ENCODE assay signal across 12 cellular contexts in the genomic region with DNA sequence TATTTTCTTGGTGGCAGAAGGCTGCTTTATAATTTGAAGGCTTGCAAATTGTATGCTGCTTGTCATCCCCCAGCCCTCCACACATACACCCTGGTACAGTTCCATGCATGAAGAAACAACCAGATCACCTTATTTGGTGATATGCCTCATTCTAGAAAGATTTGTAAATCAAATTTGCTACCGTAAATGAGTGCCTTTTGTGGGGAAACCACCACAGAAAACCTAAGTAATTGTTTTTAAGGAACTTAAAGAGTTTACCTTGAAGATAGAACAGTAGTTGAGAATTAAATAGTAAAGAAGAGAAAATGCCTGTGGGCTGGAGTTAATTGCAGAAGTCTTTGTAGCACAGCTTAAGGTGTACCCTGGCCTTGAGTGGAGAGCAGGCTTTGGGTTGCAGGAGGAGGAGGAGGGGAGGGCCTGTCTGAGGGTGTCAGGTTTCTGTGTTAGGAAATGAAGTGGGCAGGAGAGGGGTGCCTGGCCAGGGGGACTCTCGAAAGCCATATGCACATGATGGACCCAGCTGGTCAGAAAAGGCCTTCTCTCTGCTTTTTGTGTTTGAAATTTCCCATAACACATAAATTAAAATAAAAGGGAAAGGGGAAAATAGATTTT. TPM values are rescaled to one million over a fixed set of nuclear protein-coding genes. Genes with fewer than 3 reads are reported as not detected.
A peak's percentile ranks its signal among the peaks of the same experiment; 100 is the strongest.
DNase-seq lines count a peak whose midpoint lies in the region; TF ChIP-seq lines count a peak whose summit lies in the region.
"Had no signal": no experiment of that assay in that cellular context is flagged by ENCODE, and none has a peak within 500 bp of the region (broad histone marks: within the 10 kb centered on the region; RNA-seq: fewer than 3 reads in every experiment).

No MANE protein-coding gene starts in this region.

- H2BK5ac ChIP-seq in trophoblast cell (ENCODE audit: low read depth, low read length, poor library complexity) = peak overlapping the region; percentile 68

- no peak overlapping the region for H2AK5ac ChIP-seq in trophoblast cell (ENCODE audit: low read length)

- peak; percentile 31 for DNase-seq in NCI-H2171 treated with DMSO at 0.1 percent for 48 hours (lab: John Stamatoyannopoulos, UW)
- DNase-seq in NCI-H2171 (lab: John Stamatoyannopoulos, UW) = no peak
- DNase-seq in NCI-H510A (lab: John Stamatoyannopoulos, UW) = peak; percentile 5
- peak; percentile 72 for DNase-seq in endodermal cell
- DNase-seq in trophoblast cell = no peak
- no peak for DNase-seq in GM19238 (ENCODE audit: insufficient read length, low spot score)
- DNase-seq in mesenteric fat pad (ENCODE audit: low spot score) = no peak
- DNase-seq in dedifferentiated amniotic fluid mesenchymal stem cell (ENCODE audit: extremely low spot score) = no peak
- DNase-seq: GDM1; NCI-H1105 treated with DMSO at 0.1 percent for 48 hours; stimulated activated CD4-positive, alpha-beta T cell treated with anti-CD3 and anti-CD28 coated beads, Interleukin-1b, Interleukin-23, amount 100 ng/mL, for 48 hours had no signal

- H4K91ac ChIP-seq in trophoblast cell (ENCODE audit: low read depth, low read length) = no peak overlapping the region

- H3K27me3 Mint-ChIP-seq in endodermal cell (ENCODE audit: insufficient read depth) = no peaks in the 10 kb centered on the region
- H3K27me3 Mint-ChIP-seq: activated naive CD8-positive, alpha-beta T cell had no signal

- WGBS in endodermal cell (ENCODE audit: insufficient coverage in 1 of 2, insufficient read length in 1 of 2), 2 experiments = 83 to 86% methylated on average over 1 to 2 of the region's 2 CpGs
- WGBS in trophoblast cell (ENCODE audit: extremely low coverage, insufficient coverage, insufficient read length) = no CpG with 5 or more reads among the region's 2 CpGs

- no peak overlapping the region for H4K8ac ChIP-seq in trophoblast cell (ENCODE audit: low read depth, low read length)

- H3K9me3 Mint-ChIP-seq in endodermal cell = no peaks in the 10 kb centered on the region

- H3K27ac ChIP-seq in endodermal cell (ENCODE audit: low read depth, low read length) = no peak overlapping the region
- peak overlapping the region; percentile 58 for H3K27ac ChIP-seq in trophoblast cell (ENCODE audit: low read depth, low read length)

- H3K4me3 ChIP-seq in endodermal cell (ENCODE audit: low read length) = no peak overlapping the region
- H3K4me3 ChIP-seq in trophoblast cell (ENCODE audit: low read depth, low read length) = no peak overlapping the region

- H3K14ac ChIP-seq in trophoblast cell (ENCODE audit: low read length) = no peak overlapping the region

- H3K79me2 ChIP-seq in trophoblast cell (ENCODE audit: control insufficient read depth, insufficient read depth, low read length, poor library complexity) = peaks cover 19% of the 10 kb centered on the region

- H3K4me1 ChIP-seq in endodermal cell (ENCODE audit: control insufficient read depth, insufficient read depth, low read length) (peaks cover 3% of the 10 kb centered on the region), trophoblast cell (ENCODE audit: control insufficient read depth in 1 of 2, insufficient read depth in 2 of 2, low read length in 2 of 2) (peaks cover 11 to 13% of the 10 kb centered on the region in 2 experiments)

- no peak for TF ChIP-seq CTCF in endodermal cell (conservative IDR thresholded peaks at IDR 0.05)

- H3K36me3 ChIP-seq in endodermal cell (ENCODE audit: control insufficient read depth, insufficient read depth, low read length) (peaks cover 73% of the 10 kb centered on the region), trophoblast cell (ENCODE audit: control insufficient read depth in 1 of 2, insufficient read depth in 2 of 2, low read length in 2 of 2) (peaks cover 12 to 23% of the 10 kb centered on the region in 2 experiments)

- no peak overlapping the region for H4K12ac ChIP-seq in trophoblast cell (ENCODE audit: low read depth, low read length)

- peaks cover 3% of the 10 kb centered on the region for H3K79me1 ChIP-seq in trophoblast cell (ENCODE audit: low read length)

- H3K4me1 Mint-ChIP-seq in endodermal cell = peaks cover 19% of the 10 kb centered on the region

- no peak overlapping the region for H3K4me3 Mint-ChIP-seq in endodermal cell
- H3K4me3 Mint-ChIP-seq: activated naive CD8-positive, alpha-beta T cell had no signal

- H3K36me3 Mint-ChIP-seq in endodermal cell (ENCODE audit: low read depth) = peaks cover 59% of the 10 kb centered on the region

- H2BK12ac ChIP-seq in trophoblast cell (ENCODE audit: low read length) = no peak overlapping the region

- H3K27me3 ChIP-seq in endodermal cell (ENCODE audit: control insufficient read depth, insufficient read depth, low read length, poor library complexity, severe bottlenecking) = no peaks in the 10 kb centered on the region
- H3K27me3 ChIP-seq in trophoblast cell (ENCODE audit: insufficient read depth, low read length) = no peaks in the 10 kb centered on the region

- no peak overlapping the region for H3K9ac ChIP-seq in endodermal cell (ENCODE audit: extremely low read depth, low read length, poor library complexity, severe bottlenecking)
- no peak overlapping the region for H3K9ac ChIP-seq in trophoblast cell (ENCODE audit: low read length)

- H3K4me2 ChIP-seq in trophoblast cell (ENCODE audit: low read length) = peak overlapping the region; percentile 24

- no peak overlapping the region for H3K4ac ChIP-seq in trophoblast cell (ENCODE audit: low read depth, low read length)

- H2AFZ ChIP-seq in trophoblast cell (ENCODE audit: insufficient read depth, low read length, poor library complexity) = no peak overlapping the region

- no peak overlapping the region for H3K23ac ChIP-seq in trophoblast cell (ENCODE audit: low read length)

- H3K9me3 ChIP-seq in endodermal cell (ENCODE audit: control insufficient read depth, low read length) (no peaks in the 10 kb centered on the region), trophoblast cell (ENCODE audit: insufficient read depth, low read depth, low read length) (no peaks in the 10 kb centered on the region)

- H2BK120ac ChIP-seq in trophoblast cell (ENCODE audit: insufficient read depth, low read length, poor library complexity) = no peak overlapping the region

- H3K27ac Mint-ChIP-seq in endodermal cell = peak overlapping the region; percentile 6
- H3K27ac Mint-ChIP-seq: activated naive CD8-positive, alpha-beta T cell had no signal

- H3K18ac ChIP-seq in trophoblast cell (ENCODE audit: low read length) = no peak overlapping the region

RNA-seq across cellular contexts. Expression of gene NIPA2, which starts 6.9 kb away (rescaled TPM):
- total RNA-seq in endodermal cell (10 to 100 TPM; 57.0 to 58.3 TPM), mesenteric fat pad (43.4 TPM)
- polyA plus RNA-seq in endodermal cell (2013, experiment 1 of 2) = 48.5 TPM
- polyA plus RNA-seq in endodermal cell (2013, experiment 2 of 2) = 43.7 TPM
- 81.2 and 81.5 TPM in 2 replicates for polyA plus RNA-seq in trophoblast cell (2013)

RNA-seq across cellular contexts. Expression of gene NIPA1, which starts 59.0 kb away (rescaled TPM):
- total RNA-seq in endodermal cell (10 to 100 TPM; 18.5 to 18.7 TPM), mesenteric fat pad (10.2 TPM)
- 11.0 TPM for polyA plus RNA-seq in endodermal cell (2013, experiment 1 of 2)
- polyA plus RNA-seq in endodermal cell (2013, experiment 2 of 2) = 11.0 TPM
- 12.1 and 12.7 TPM in 2 replicates for polyA plus RNA-seq in trophoblast cell (2013)

Comparison
In these comparisons a context has a peak if more than half of its experiments do, and no peak if none do; other contexts are left out.
1. DNase-seq: peak in NCI-H2171 treated with DMSO at 0.1 percent for 48 hours (single experiment), NCI-H510A (single experiment) and endodermal cell (single experiment); none in NCI-H2171 (single experiment), trophoblast cell (0 of 2), GM19238 (single experiment), mesenteric fat pad (single experiment) and dedifferentiated amniotic fluid mesenchymal stem cell (single experiment).